29 cellular contexts compared by ENCODE assay signal in the genomic region with DNA sequence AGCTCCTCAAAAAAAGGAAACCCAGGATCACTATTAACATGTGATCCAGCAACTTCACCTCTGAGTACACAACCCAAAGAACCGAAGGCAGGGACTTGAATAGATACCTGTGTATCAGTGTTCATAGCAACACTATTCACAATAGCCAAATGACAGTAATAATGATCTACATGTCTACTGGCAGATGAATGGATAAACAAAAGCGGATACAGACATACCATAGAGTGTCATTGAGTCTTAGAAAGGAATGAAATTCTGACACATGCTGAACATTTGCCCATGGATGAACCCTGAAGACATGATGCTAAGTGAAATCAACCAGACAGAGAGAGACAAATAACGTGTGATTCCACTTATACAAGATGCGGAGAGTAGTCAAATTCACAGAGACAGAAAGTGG.
"Had no signal": no experiment of that assay in that cellular context is flagged by ENCODE, and none has a peak within 500 bp of the region (broad histone marks: within the 10 kb centered on the region; RNA-seq: fewer than 3 reads in every experiment).

No MANE protein-coding gene starts in this region.

- H3K4me1 ChIP-seq: stomach, suprapubic skin, testis, thyroid gland, tibial artery, tibial nerve, transverse colon, upper lobe of left lung, upper lobe of right lung, uterus had no signal

- FAIRE-seq: urothelium cell line had no signal

- ATAC-seq: stimulated activated effector memory CD8-positive, alpha-beta T cell treated with anti-CD3 and anti-CD28 coated beads, Interleukin-12 subunit alpha, Interleukin-12 subunit beta, amount 100 ng/mL, for 72 hours; stimulated activated memory B cell treated with anti-CD40 and anti-IgM and Interleukin-4, amounts not matched to agents 10 μg/mL and 1 μg/mL and 100 μg/mL, for 72 hours; stimulated activated naive B cell treated with anti-CD40 and anti-IgM and Interleukin-4, amounts not matched to agents 10 μg/mL and 1 μg/mL and 100 μg/mL, for 72 hours; stimulated activated naive CD8-positive, alpha-beta T cell treated with anti-CD3 and anti-CD28 coated beads, Interleukin-15, amount 100 ng/mL, for 72 hours; stimulated activated naive CD8-positive, alpha-beta T cell treated with anti-CD3 and anti-CD28 coated beads, Interleukin-15, Interleukin-2, amounts not matched to agents 100 U/mL and 50 U/mL, for 24 hours; upper lobe of right lung had no signal

- H3K4me3 ChIP-seq: stomach, suprapubic skin, testis, thoracic aorta, thyroid gland, tibial artery, tibial nerve, transverse colon, upper lobe of left lung, upper lobe of right lung, uterus, vagina had no signal

- H3K27ac ChIP-seq: stomach, suprapubic skin, testis, thoracic aorta, thyroid gland, tibial artery, tibial nerve, transverse colon, upper lobe of left lung, upper lobe of right lung, uterus, vagina had no signal

- H3K36me3 ChIP-seq: stomach, suprapubic skin, thoracic aorta, thyroid gland, tibial artery, tibial nerve, transverse colon, upper lobe of left lung, upper lobe of right lung, uterus, vagina had no signal

- H3K4me3 Mint-ChIP-seq: stimulated activated effector memory CD8-positive, alpha-beta T cell treated with anti-CD3 and anti-CD28 coated beads, Interleukin-12 subunit alpha, Interleukin-12 subunit beta, amount 100 ng/mL, for 72 hours; stimulated activated memory B cell treated with anti-CD40 and anti-IgM and Interleukin-4, amounts not matched to agents 10 μg/mL and 1 μg/mL and 100 μg/mL, for 72 hours; stimulated activated naive B cell treated with anti-CD40 and anti-IgM and Interleukin-4, amounts not matched to agents 10 μg/mL and 1 μg/mL and 100 μg/mL, for 72 hours; stimulated activated naive CD8-positive, alpha-beta T cell treated with anti-CD3 and anti-CD28 coated beads, Interleukin-15, amount 100 ng/mL, for 72 hours; stimulated activated naive CD8-positive, alpha-beta T cell treated with anti-CD3 and anti-CD28 coated beads, Interleukin-15, Interleukin-2, amounts not matched to agents 100 ng/mL and 50 ng/mL, for 24 hours; type B pancreatic cell had no signal

- H3K9me3 ChIP-seq: suprapubic skin, testis, thoracic aorta, thyroid gland, transverse colon, upper lobe of left lung, upper lobe of right lung, uterus, vagina had no signal

- H3K36me3 Mint-ChIP-seq: stimulated activated effector memory CD8-positive, alpha-beta T cell treated with anti-CD3 and anti-CD28 coated beads, Interleukin-12 subunit alpha, Interleukin-12 subunit beta, amount 100 ng/mL, for 72 hours; stimulated activated memory B cell treated with anti-CD40 and anti-IgM and Interleukin-4, amounts not matched to agents 10 μg/mL and 1 μg/mL and 100 μg/mL, for 72 hours; stimulated activated naive B cell treated with anti-CD40 and anti-IgM and Interleukin-4, amounts not matched to agents 10 μg/mL and 1 μg/mL and 100 μg/mL, for 72 hours; type B pancreatic cell had no signal

- H3K27me3 ChIP-seq: stomach, suprapubic skin, testis, thyroid gland, tibial artery, tibial nerve, transverse colon, upper lobe of left lung, upper lobe of right lung, uterus, vagina had no signal

- H3K27me3 Mint-ChIP-seq: stimulated activated memory B cell treated with anti-CD40 and anti-IgM and Interleukin-4, amounts not matched to agents 10 μg/mL and 1 μg/mL and 100 μg/mL, for 72 hours; stimulated activated naive CD8-positive, alpha-beta T cell treated with anti-CD3 and anti-CD28 coated beads, Interleukin-15, amount 100 ng/mL, for 72 hours; stimulated activated naive CD8-positive, alpha-beta T cell treated with anti-CD3 and anti-CD28 coated beads, Interleukin-15, Interleukin-2, amounts not matched to agents 100 ng/mL and 50 ng/mL, for 24 hours; type B pancreatic cell had no signal

- H3K9me3 Mint-ChIP-seq: stimulated activated naive B cell treated with anti-CD40 and anti-IgM and Interleukin-4, amounts not matched to agents 10 μg/mL and 1 μg/mL and 100 μg/mL, for 72 hours; stimulated activated naive CD8-positive, alpha-beta T cell treated with anti-CD3 and anti-CD28 coated beads, Interleukin-15, amount 100 ng/mL, for 72 hours; stimulated activated naive CD8-positive, alpha-beta T cell treated with anti-CD3 and anti-CD28 coated beads, Interleukin-15, Interleukin-2, amounts not matched to agents 100 ng/mL and 50 ng/mL, for 24 hours; type B pancreatic cell had no signal

- H3K4me1 Mint-ChIP-seq: stimulated activated effector memory CD8-positive, alpha-beta T cell treated with anti-CD3 and anti-CD28 coated beads, Interleukin-12 subunit alpha, Interleukin-12 subunit beta, amount 100 ng/mL, for 72 hours; stimulated activated naive CD8-positive, alpha-beta T cell treated with anti-CD3 and anti-CD28 coated beads, Interleukin-15, amount 100 ng/mL, for 72 hours had no signal

- DNase-seq: stimulated activated CD4-positive, alpha-beta T cell treated with anti-CD3 and anti-CD28 coated beads, Interleukin-2, amount 100 ng/mL, for 48 hours; stimulated activated CD4-positive, alpha-beta T cell treated with anti-CD3 and anti-CD28 coated beads, Interleukin-4, amount 100 ng/mL, for 1 hour; stimulated activated CD4-positive, alpha-beta T cell treated with anti-CD3 and anti-CD28 coated beads, Interleukin-4, amount 100 ng/mL, for 24 hours; stimulated activated CD4-positive, alpha-beta T cell treated with anti-CD3 and anti-CD28 coated beads, Interleukin-4, amount 100 ng/mL, for 4 hours; stimulated activated CD8-positive, alpha-beta memory T cell treated with anti-CD3 and anti-CD28 coated beads, Interleukin-4, amount 100 ng/mL, for 48 hours; stimulated activated naive B cell treated with anti-CD40 and anti-IgM and Interleukin-4, amounts not matched to agents 10 μg/mL and 1 μg/mL and 100 μg/mL, for 72 hours; stimulated activated naive CD4-positive, alpha-beta T cell; stimulated activated naive CD4-positive, alpha-beta T cell treated with Interleukin-2 at 50 U/mL for 16 hours; stimulated activated naive CD8-positive, alpha-beta T cell treated with anti-CD3 and anti-CD28 coated beads, Interleukin-15, amount 100 ng/mL, for 72 hours; stimulated activated naive CD8-positive, alpha-beta T cell treated with anti-CD3 and anti-CD28 coated beads, Interleukin-15, Interleukin-2, amounts not matched to agents 100 U/mL and 50 U/mL, for 24 hours; stomach; substantia nigra; testis; thyroid gland; tibial artery; transverse colon; trophoblast cell; upper lobe of left lung; upper lobe of right lung; uterus had no signal

- H3K27ac Mint-ChIP-seq: stimulated activated effector memory CD8-positive, alpha-beta T cell treated with anti-CD3 and anti-CD28 coated beads, Interleukin-12 subunit alpha, Interleukin-12 subunit beta, amount 100 ng/mL, for 72 hours; stimulated activated memory B cell treated with anti-CD40 and anti-IgM and Interleukin-4, amounts not matched to agents 10 μg/mL and 1 μg/mL and 100 μg/mL, for 72 hours; stimulated activated naive B cell treated with anti-CD40 and anti-IgM and Interleukin-4, amounts not matched to agents 10 μg/mL and 1 μg/mL and 100 μg/mL, for 72 hours; stimulated activated naive CD8-positive, alpha-beta T cell treated with anti-CD3 and anti-CD28 coated beads, Interleukin-15, amount 100 ng/mL, for 72 hours; stimulated activated naive CD8-positive, alpha-beta T cell treated with anti-CD3 and anti-CD28 coated beads, Interleukin-15, Interleukin-2, amounts not matched to agents 100 ng/mL and 50 ng/mL, for 24 hours; type B pancreatic cell had no signal
